ENCODE assay signal across 31 cellular contexts in genomic region chr3:7750296-7750695, GRCh38.
"Had no signal": no experiment of that assay in that cellular context is flagged by ENCODE, and none has a peak within 500 bp of the region (broad histone marks: within the 10 kb centered on the region; RNA-seq: fewer than 3 reads in every experiment).

No MANE protein-coding gene starts in this region.

- H3K9me3 ChIP-seq: ascending aorta had no signal

- H3K27me3 ChIP-seq: ascending aorta, cardiac muscle cell had no signal

- H3K36me3 ChIP-seq: ascending aorta, cardiac muscle cell had no signal

- DNase-seq: activated B cell treated with CpG ODN at 0.5 μM for 24 hours; activated CD4-positive, alpha-beta memory T cell treated with anti-CD3 and anti-CD28 coated beads for 36 hours; activated CD4-positive, alpha-beta T cell treated with anti-CD3 and anti-CD28 coated beads for 4 hours; activated CD4-positive, alpha-beta T cell treated with anti-CD3 and anti-CD28 coated beads, Interleukin-2, amount 10 ng/mL, durations not matched to agents 24 days and 14 days; activated CD4-positive, alpha-beta T cell treated with anti-CD3 and anti-CD28 coated beads, Interleukin-2, amount 50 U/mL, for 1 hour; activated CD4-positive, alpha-beta T cell treated with anti-CD3 and anti-CD28 coated beads, Interleukin-2, amount 50 U/mL, for 4 hours; activated CD4-positive, CD25-positive, alpha-beta regulatory T cell treated with anti-CD3 and anti-CD28 coated beads, Interleukin-2, amount 50 U/mL, for 72 hours; activated CD8-positive, alpha-beta memory T cell treated with anti-CD3 and anti-CD28 coated beads, Interleukin-2, amount 50 U/mL, for 4 hours; activated CD8-positive, alpha-beta T cell treated with anti-CD3 and anti-CD28 coated beads for 36 hours; activated effector memory CD4-positive, alpha-beta T cell treated with anti-CD3 and anti-CD28 coated beads, Interleukin-2, amount 50 U/mL, for 16 hours; activated naive CD4-positive, alpha-beta T cell treated with anti-CD3 and anti-CD28 coated beads, Interleukin-2, amount 10 ng/mL, durations not matched to agents 7 days and 5 days; activated naive CD4-positive, alpha-beta T cell treated with Interleukin-2 at 50 U/mL for 16 hours; activated naive CD8-positive, alpha-beta T cell treated with anti-CD3 and anti-CD28 coated beads, Interleukin-2, amount 10 ng/mL, durations not matched to agents 7 days and 5 days; activated naive CD8-positive, alpha-beta T cell treated with anti-CD3 and anti-CD28 coated beads, Interleukin-2, amount 50 U/mL, for 24 hours; activated T-cell treated with anti-CD3 and anti-CD28 coated beads for 4 hours; activated T-cell treated with anti-CD3 and anti-CD28 coated beads, Interleukin-2, amount 50 U/mL, for 1 hour; activated T-cell treated with anti-CD3 and anti-CD28 coated beads, Interleukin-2, amount 50 U/mL, for 4 hours; activated T-cell treated with anti-CD3 and anti-CD28 coated beads, Interleukin-2, amount 50 U/mL, for 72 hours; amygdala; anterior cingulate cortex; caudate nucleus; SW 1271; T-helper 1 cell; T-helper 2 cell; T-helper 9 cell had no signal

- FAIRE-seq: bronchial epithelial cell, TTC549 had no signal

- ATAC-seq: activated CD8-positive, alpha-beta T cell treated with anti-CD3 and anti-CD28 coated beads for 36 hours; activated naive CD8-positive, alpha-beta T cell treated with anti-CD3 and anti-CD28 coated beads, Interleukin-2, amount 50 U/mL, for 24 hours; activated T-cell treated with anti-CD3 and anti-CD28 coated beads, Interleukin-2, amount 50 U/mL, for 4 hours; activated T-cell treated with anti-CD3 and anti-CD28 coated beads, Interleukin-2, amount 50 U/mL, for 72 hours; activated T-helper 17 cell treated with anti-CD3 and anti-CD28 coated beads, Interleukin-2, amount 50 U/mL, for 72 hours had no signal

- H3K4me3 ChIP-seq: ascending aorta, cardiac muscle cell had no signal

- H3K27ac ChIP-seq: ascending aorta, cardiac muscle cell, VCaP had no signal

- H3K4me1 ChIP-seq: ascending aorta had no signal
